Comparison of ENCODE assay signal across 1 cellular context in the genomic region with DNA sequence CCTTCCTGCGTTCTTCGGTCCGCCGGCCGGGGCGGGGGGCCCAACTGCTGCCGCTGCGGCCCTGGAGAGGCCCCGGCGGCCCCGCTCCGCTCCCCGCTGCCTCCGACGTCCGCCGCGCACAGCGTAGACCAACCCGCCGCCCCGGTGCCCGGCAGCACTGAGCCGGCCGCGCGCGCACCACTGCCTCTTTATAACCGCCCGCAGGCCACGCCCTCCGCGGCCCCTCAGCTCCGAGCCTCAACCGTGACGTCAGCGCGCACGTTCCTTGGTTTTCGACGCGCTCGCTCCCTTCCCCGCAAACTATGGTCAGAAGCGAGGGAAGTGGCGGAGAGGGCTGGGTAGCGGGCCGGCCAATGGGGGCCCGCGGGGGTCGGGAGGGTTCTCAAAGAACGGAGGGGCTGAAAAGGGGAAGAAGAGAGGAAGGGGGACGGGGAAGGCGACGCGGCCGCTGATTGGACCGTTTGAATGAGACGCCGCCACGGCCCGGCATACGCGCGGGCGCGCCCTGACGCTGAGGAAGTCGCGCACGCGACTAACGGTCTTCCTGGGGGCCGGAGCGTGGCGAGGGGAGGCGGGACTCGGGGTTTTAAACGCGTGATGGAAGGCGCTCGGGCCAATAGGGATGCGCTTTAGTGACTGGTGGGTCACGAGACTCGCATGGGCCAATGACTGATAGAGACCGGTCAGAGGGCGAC.
TF ChIP-seq lines count a peak whose summit lies in the region.

Gene UBE2S (minus strand): TSS at position 164 of the 695 bp plus-strand sequence. CDS start 199 bp downstream, outside the sequence.

TF ChIP-seq in HEK293, 187 proteins besides CTCF, POLR2A, EP300 and RAD21 (continued from another document and continues in another):
- TF ChIP-seq, protein P1, sequence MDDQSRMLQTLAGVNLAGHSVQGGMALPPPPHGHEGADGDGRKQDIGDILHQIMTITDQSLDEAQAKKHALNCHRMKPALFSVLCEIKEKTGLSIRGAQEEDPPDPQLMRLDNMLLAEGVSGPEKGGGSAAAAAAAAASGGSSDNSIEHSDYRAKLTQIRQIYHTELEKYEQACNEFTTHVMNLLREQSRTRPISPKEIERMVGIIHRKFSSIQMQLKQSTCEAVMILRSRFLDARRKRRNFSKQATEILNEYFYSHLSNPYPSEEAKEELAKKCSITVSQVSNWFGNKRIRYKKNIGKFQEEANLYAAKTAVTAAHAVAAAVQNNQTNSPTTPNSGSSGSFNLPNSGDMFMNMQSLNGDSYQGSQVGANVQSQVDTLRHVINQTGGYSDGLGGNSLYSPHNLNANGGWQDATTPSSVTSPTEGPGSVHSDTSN (CRISPR knock-in tag; IDR thresholded peaks at IDR 0.05) = peak; percentile 93
- TF ChIP-seq ZBTB8A (tag by site-specific recombination; IDR thresholded peaks at IDR 0.05) = peak; percentile 55
- TF ChIP-seq BCL11B (tag by site-specific recombination; IDR thresholded peaks at IDR 0.05; ENCODE audit: low read depth) = 0 out of 2 replicates have a peak, but pooled peaks have one; percentile 47
- TF ChIP-seq, protein P2, sequence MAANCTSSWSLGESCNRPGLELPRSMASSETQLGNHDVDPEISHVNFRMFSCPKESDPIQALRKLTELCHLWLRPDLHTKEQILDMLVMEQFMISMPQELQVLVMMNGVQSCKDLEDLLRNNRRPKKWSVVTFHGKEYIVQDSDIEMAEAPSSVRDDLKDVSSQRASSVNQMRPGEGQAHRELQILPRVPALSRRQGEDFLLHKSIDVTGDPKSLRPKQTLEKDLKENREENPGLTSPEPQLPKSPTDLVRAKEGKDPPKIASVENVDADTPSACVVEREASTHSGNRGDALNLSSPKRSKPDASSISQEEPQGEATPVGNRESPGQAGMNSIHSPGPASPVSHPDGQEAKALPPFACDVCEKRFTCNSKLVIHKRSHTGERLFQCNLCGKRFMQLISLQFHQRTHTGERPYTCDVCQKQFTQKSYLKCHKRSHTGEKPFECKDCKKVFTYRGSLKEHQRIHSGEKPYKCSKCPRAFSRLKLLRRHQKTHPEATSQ (tag by site-specific recombination; IDR thresholded peaks at IDR 0.05) = no peak
- TF ChIP-seq ZXDB (tag by site-specific recombination; IDR thresholded peaks at IDR 0.05) = peak; percentile 98
- TF ChIP-seq ZNF76 (tag by site-specific recombination; IDR thresholded peaks at IDR 0.05; ENCODE audit: borderline replicate concordance, low read depth) = peak; percentile 70; the same call in 1 of the 2 replicates
- peak; percentile 91; the same call in 1 of the 2 replicates for TF ChIP-seq KLF7 (tag by site-specific recombination; IDR thresholded peaks at IDR 0.05; ENCODE audit: borderline replicate concordance)
- 0 out of 2 replicates have a peak, but pooled peaks have one; percentile 48 for TF ChIP-seq PRDM4 (tag by site-specific recombination; IDR thresholded peaks at IDR 0.05)
- TF ChIP-seq PRDM10 (tag by site-specific recombination; IDR thresholded peaks at IDR 0.05) = peak; percentile 75
- no peak for TF ChIP-seq ZNF121 (tag by site-specific recombination; IDR thresholded peaks at IDR 0.05)
- TF ChIP-seq ZSCAN4 (tag by site-specific recombination; IDR thresholded peaks at IDR 0.05) = 0 out of 2 replicates have a peak, but pooled peaks have one; percentile 25
- TF ChIP-seq GLI2 (tag by site-specific recombination; IDR thresholded peaks at IDR 0.05; ENCODE audit: borderline replicate concordance, low read depth) = no peak
- no peak for TF ChIP-seq ZNF341 (tag by site-specific recombination; IDR thresholded peaks at IDR 0.05; ENCODE audit: low read depth)
- no peak for TF ChIP-seq ZNF16 (tag by site-specific recombination; IDR thresholded peaks at IDR 0.05; ENCODE audit: low read depth)
- TF ChIP-seq ZNF529 (tag by site-specific recombination; IDR thresholded peaks at IDR 0.05; ENCODE audit: insufficient replicate concordance) = no peak
- TF ChIP-seq ZNF501 (tag by site-specific recombination; IDR thresholded peaks at IDR 0.05) = peak; percentile 86
- no peak for TF ChIP-seq ZNF837 (tag by site-specific recombination; IDR thresholded peaks at IDR 0.05)
- peak; percentile 95 for TF ChIP-seq SP2 (tag by site-specific recombination; IDR thresholded peaks at IDR 0.05)
- TF ChIP-seq ZSCAN23 (tag by site-specific recombination; IDR thresholded peaks at IDR 0.05) = 0 out of 2 replicates have a peak, but pooled peaks have one; percentile 69
- no peak for TF ChIP-seq ZNF830 (tag by site-specific recombination; IDR thresholded peaks at IDR 0.05; ENCODE audit: low read depth)
- no peak for TF ChIP-seq ZNF530 (tag by site-specific recombination; IDR thresholded peaks at IDR 0.05; ENCODE audit: low read depth)
- TF ChIP-seq, protein P3, sequence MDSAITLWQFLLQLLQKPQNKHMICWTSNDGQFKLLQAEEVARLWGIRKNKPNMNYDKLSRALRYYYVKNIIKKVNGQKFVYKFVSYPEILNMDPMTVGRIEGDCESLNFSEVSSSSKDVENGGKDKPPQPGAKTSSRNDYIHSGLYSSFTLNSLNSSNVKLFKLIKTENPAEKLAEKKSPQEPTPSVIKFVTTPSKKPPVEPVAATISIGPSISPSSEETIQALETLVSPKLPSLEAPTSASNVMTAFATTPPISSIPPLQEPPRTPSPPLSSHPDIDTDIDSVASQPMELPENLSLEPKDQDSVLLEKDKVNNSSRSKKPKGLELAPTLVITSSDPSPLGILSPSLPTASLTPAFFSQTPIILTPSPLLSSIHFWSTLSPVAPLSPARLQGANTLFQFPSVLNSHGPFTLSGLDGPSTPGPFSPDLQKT (IDR thresholded peaks at IDR 0.05; ENCODE audit: borderline replicate concordance, low read depth, low read length) = no peak; the same call in 1 of the 2 replicates
- TF ChIP-seq ZBTB21 (tag by site-specific recombination; IDR thresholded peaks at IDR 0.05) = peak; percentile 97
- no peak for TF ChIP-seq ZNF202 (tag by site-specific recombination; IDR thresholded peaks at IDR 0.05; ENCODE audit: borderline replicate concordance)
- TF ChIP-seq ZFP37 (tag by site-specific recombination; IDR thresholded peaks at IDR 0.05) = 0 out of 2 replicates have a peak, but pooled peaks have one; percentile 49
- TF ChIP-seq ZBTB26 (tag by site-specific recombination; optimal IDR thresholded peaks at IDR 0.05) = peak; percentile 98
- no peak for TF ChIP-seq ZNF155 (tag by site-specific recombination; IDR thresholded peaks at IDR 0.05)
- no peak for TF ChIP-seq ZFHX2 (tag by site-specific recombination; conservative IDR thresholded peaks at IDR 0.05)
- TF ChIP-seq ZNF311 (tag by site-specific recombination; IDR thresholded peaks at IDR 0.05; ENCODE audit: borderline replicate concordance) = no peak
- 0 out of 2 replicates have a peak, but pooled peaks have one; percentile 16 for TF ChIP-seq ZNF623 (tag by site-specific recombination; IDR thresholded peaks at IDR 0.05)
- TF ChIP-seq GLIS1 (tag by site-specific recombination; IDR thresholded peaks at IDR 0.05) = peak; percentile 89
- peak; percentile 53; the same call in 1 of the 2 replicates for TF ChIP-seq ZNF518A (tag by site-specific recombination; conservative IDR thresholded peaks at IDR 0.05; ENCODE audit: low read depth)
- peak; percentile 67; the same call in 1 of the 2 replicates for TF ChIP-seq BCL11A (tag by site-specific recombination; IDR thresholded peaks at IDR 0.05; ENCODE audit: low read depth)
- peak; percentile 89; the same call in 1 of the 2 replicates for TF ChIP-seq KLF17 (tag by site-specific recombination; IDR thresholded peaks at IDR 0.05)
- no peak for TF ChIP-seq ZNF404 (tag by site-specific recombination; IDR thresholded peaks at IDR 0.05)
